8 cellular contexts compared by ENCODE assay signal in the genomic region with DNA sequence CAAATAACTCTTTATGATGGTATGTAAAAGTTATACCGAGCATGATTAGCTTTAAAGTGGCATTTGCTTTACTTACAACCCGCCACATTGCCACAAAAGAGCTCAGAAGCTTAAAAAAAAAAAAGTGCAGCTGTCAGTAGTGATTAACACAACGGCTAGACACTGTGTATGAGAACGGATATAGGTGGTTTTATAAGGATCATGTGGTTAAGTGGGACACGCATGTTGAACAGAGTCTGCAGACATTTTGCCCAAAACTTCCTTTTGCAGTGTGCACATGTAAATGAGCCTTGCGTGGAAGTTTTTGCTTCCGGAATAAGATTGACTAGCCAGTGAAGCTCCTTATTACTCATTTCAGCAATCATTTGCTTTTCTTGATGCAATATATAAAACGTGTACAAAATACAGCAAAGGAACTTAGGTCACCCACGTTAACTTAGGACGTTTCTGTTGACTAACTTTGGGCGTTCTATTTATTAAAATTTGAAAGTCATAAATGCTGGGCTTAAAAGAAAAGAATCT. TPM values are rescaled to one million over a fixed set of nuclear protein-coding genes. Genes with fewer than 3 reads are reported as not detected.
DNase-seq lines count a peak whose midpoint lies in the region; ATAC-seq and TF ChIP-seq lines count a peak whose summit lies in the region.

No MANE protein-coding gene starts in this region.

- H3K9me3 Mint-ChIP-seq in GM23338: no peaks in the 10 kb centered on the region

- H3K9me2 ChIP-seq in GM23338 (ENCODE audit: insufficient read depth): no peaks in the 10 kb centered on the region

- H3K4me1 Mint-ChIP-seq in GM23338: peaks cover 11% of the 10 kb centered on the region

- H3K36me3 Mint-ChIP-seq in GM23338 (ENCODE audit: low read depth): no peaks in the 10 kb centered on the region

- no peak overlapping the region for H3K4me3 Mint-ChIP-seq in GM23338

- H3K4me3 ChIP-seq in AG10803 (ENCODE audit: low read length): no peak overlapping the region
- no peak overlapping the region for H3K4me3 ChIP-seq in skeletal muscle cell (ENCODE audit: low read depth, low read length)
- H3K4me3 ChIP-seq in GM23338: no peak overlapping the region

- TF ChIP-seq CTCF in AG10803 (conservative IDR thresholded peaks at IDR 0.05; ENCODE audit: low read length): no peak
- no peak for TF ChIP-seq CTCF in GM23338 (conservative IDR thresholded peaks at IDR 0.05; ENCODE audit: low read depth in 2 of 2)

- no peak overlapping the region for H3K27ac ChIP-seq in GM23338 (ENCODE audit: low read depth)

- H3K36me3 ChIP-seq in GM23338 (ENCODE audit: insufficient read depth): no peaks in the 10 kb centered on the region

- H3K4me2 ChIP-seq in GM23338: no peak overlapping the region

- H3K27me3 ChIP-seq in GM23338 (ENCODE audit: insufficient read depth): no peaks in the 10 kb centered on the region

- no peaks in the 10 kb centered on the region for H3F3A ChIP-seq in GM23338 (replicated peaks; ENCODE audit: low read depth)

- H3K27ac Mint-ChIP-seq in GM23338: no peak overlapping the region; the same call in 1 of the 2 replicates

- no peak overlapping the region for H2AFZ ChIP-seq in GM23338

- H3K27me3 Mint-ChIP-seq in GM23338 (ENCODE audit: insufficient read depth, low read depth, poor library complexity): no peaks in the 10 kb centered on the region

- no peaks in the 10 kb centered on the region for H3K4me1 ChIP-seq in GM23338 (ENCODE audit: insufficient read depth)

- H3K79me2 ChIP-seq in GM23338 (replicated peaks; ENCODE audit: insufficient read depth): no peaks in the 10 kb centered on the region

- peak; percentile 36 for DNase-seq in AG10803 (ENCODE audit: low read depth)
- peak; percentile 13 for DNase-seq in GM19238 (ENCODE audit: insufficient read length, low spot score)
- DNase-seq in SW480 (ENCODE audit: low spot score): peak; percentile 51
- peak; percentile 29 for DNase-seq in cerebellar cortex (ENCODE audit: low spot score)
- peak; percentile 55 for DNase-seq in skeletal muscle cell (ENCODE audit: low read depth)
- DNase-seq in NCI-H526 treated with DMSO at 0.1 percent for 48 hours (lab: John Stamatoyannopoulos, UW): no peak
- no peak for DNase-seq in GM23338 (ENCODE audit: low spot score)

- H4K20me1 ChIP-seq in GM23338 (replicated peaks; ENCODE audit: insufficient read depth): no peaks in the 10 kb centered on the region

- peak; percentile 95 for ATAC-seq in HG03280 (IDR thresholded peaks at IDR 0.05; ENCODE audit: unreplicated experiment)
- no peak for ATAC-seq in GM23338

TF ChIP-seq in GM23338, 12 proteins besides CTCF, POLR2A, EP300 and RAD21 (continues in another document):
- no peak for TF ChIP-seq EZH2 (IDR thresholded peaks at IDR 0.05; ENCODE audit: low read depth, unreplicated experiment)
- no peak for TF ChIP-seq STAT1 (IDR thresholded peaks at IDR 0.05; ENCODE audit: unreplicated experiment)
- TF ChIP-seq JUNB (IDR thresholded peaks at IDR 0.05; ENCODE audit: unreplicated experiment): no peak
- TF ChIP-seq, protein P1, sequence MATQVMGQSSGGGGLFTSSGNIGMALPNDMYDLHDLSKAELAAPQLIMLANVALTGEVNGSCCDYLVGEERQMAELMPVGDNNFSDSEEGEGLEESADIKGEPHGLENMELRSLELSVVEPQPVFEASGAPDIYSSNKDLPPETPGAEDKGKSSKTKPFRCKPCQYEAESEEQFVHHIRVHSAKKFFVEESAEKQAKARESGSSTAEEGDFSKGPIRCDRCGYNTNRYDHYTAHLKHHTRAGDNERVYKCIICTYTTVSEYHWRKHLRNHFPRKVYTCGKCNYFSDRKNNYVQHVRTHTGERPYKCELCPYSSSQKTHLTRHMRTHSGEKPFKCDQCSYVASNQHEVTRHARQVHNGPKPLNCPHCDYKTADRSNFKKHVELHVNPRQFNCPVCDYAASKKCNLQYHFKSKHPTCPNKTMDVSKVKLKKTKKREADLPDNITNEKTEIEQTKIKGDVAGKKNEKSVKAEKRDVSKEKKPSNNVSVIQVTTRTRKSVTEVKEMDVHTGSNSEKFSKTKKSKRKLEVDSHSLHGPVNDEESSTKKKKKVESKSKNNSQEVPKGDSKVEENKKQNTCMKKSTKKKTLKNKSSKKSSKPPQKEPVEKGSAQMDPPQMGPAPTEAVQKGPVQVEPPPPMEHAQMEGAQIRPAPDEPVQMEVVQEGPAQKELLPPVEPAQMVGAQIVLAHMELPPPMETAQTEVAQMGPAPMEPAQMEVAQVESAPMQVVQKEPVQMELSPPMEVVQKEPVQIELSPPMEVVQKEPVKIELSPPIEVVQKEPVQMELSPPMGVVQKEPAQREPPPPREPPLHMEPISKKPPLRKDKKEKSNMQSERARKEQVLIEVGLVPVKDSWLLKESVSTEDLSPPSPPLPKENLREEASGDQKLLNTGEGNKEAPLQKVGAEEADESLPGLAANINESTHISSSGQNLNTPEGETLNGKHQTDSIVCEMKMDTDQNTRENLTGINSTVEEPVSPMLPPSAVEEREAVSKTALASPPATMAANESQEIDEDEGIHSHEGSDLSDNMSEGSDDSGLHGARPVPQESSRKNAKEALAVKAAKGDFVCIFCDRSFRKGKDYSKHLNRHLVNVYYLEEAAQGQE (IDR thresholded peaks at IDR 0.05; ENCODE audit: unreplicated experiment): no peak
- TF ChIP-seq ZNF114 (CRISPR knock-in tag; IDR thresholded peaks at IDR 0.05): no peak
- TF ChIP-seq, protein P2, sequence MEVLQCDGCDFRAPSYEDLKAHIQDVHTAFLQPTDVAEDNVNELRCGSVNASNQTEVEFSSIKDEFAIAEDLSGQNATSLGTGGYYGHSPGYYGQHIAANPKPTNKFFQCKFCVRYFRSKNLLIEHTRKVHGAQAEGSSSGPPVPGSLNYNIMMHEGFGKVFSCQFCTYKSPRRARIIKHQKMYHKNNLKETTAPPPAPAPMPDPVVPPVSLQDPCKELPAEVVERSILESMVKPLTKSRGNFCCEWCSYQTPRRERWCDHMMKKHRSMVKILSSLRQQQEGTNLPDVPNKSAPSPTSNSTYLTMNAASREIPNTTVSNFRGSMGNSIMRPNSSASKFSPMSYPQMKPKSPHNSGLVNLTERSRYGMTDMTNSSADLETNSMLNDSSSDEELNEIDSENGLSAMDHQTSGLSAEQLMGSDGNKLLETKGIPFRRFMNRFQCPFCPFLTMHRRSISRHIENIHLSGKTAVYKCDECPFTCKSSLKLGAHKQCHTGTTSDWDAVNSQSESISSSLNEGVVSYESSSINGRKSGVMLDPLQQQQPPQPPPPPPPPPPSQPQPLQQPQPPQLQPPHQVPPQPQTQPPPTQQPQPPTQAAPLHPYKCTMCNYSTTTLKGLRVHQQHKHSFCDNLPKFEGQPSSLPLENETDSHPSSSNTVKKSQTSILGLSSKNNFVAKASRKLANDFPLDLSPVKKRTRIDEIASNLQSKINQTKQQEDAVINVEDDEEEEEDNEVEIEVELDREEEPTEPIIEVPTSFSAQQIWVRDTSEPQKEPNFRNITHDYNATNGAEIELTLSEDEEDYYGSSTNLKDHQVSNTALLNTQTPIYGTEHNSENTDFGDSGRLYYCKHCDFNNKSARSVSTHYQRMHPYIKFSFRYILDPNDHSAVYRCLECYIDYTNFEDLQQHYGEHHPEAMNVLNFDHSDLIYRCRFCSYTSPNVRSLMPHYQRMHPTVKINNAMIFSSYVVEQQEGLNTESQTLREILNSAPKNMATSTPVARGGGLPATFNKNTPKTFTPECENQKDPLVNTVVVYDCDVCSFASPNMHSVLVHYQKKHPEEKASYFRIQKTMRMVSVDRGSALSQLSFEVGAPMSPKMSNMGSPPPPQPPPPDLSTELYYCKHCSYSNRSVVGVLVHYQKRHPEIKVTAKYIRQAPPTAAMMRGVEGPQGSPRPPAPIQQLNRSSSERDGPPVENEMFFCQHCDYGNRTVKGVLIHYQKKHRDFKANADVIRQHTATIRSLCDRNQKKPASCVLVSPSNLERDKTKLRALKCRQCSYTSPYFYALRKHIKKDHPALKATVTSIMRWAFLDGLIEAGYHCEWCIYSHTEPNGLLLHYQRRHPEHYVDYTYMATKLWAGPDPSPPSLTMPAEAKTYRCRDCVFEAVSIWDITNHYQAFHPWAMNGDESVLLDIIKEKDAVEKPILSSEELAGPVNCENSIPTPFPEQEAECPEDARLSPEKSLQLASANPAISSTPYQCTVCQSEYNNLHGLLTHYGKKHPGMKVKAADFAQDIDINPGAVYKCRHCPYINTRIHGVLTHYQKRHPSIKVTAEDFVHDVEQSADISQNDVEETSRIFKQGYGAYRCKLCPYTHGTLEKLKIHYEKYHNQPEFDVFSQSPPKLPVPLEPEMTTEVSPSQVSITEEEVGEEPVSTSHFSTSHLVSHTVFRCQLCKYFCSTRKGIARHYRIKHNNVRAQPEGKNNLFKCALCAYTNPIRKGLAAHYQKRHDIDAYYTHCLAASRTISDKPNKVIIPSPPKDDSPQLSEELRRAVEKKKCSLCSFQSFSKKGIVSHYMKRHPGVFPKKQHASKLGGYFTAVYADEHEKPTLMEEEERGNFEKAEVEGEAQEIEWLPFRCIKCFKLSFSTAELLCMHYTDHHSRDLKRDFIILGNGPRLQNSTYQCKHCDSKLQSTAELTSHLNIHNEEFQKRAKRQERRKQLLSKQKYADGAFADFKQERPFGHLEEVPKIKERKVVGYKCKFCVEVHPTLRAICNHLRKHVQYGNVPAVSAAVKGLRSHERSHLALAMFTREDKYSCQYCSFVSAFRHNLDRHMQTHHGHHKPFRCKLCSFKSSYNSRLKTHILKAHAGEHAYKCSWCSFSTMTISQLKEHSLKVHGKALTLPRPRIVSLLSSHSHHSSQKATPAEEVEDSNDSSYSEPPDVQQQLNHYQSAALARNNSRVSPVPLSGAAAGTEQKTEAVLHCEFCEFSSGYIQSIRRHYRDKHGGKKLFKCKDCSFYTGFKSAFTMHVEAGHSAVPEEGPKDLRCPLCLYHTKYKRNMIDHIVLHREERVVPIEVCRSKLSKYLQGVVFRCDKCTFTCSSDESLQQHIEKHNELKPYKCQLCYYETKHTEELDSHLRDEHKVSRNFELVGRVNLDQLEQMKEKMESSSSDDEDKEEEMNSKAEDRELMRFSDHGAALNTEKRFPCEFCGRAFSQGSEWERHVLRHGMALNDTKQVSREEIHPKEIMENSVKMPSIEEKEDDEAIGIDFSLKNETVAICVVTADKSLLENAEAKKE (CRISPR knock-in tag; IDR thresholded peaks at IDR 0.05): no peak
- TF ChIP-seq, protein P3, sequence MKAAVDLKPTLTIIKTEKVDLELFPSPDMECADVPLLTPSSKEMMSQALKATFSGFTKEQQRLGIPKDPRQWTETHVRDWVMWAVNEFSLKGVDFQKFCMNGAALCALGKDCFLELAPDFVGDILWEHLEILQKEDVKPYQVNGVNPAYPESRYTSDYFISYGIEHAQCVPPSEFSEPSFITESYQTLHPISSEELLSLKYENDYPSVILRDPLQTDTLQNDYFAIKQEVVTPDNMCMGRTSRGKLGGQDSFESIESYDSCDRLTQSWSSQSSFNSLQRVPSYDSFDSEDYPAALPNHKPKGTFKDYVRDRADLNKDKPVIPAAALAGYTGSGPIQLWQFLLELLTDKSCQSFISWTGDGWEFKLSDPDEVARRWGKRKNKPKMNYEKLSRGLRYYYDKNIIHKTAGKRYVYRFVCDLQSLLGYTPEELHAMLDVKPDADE (IDR thresholded peaks at IDR 0.05): no peak
- no peak for TF ChIP-seq CREB1 (CRISPR knock-in tag; IDR thresholded peaks at IDR 0.05; ENCODE audit: low read depth)
- TF ChIP-seq ZNF331 (CRISPR knock-in tag; IDR thresholded peaks at IDR 0.05; ENCODE audit: low read depth): no peak

RNA-seq across cellular contexts. Expression of a gene that starts 58.7 kb away (rescaled TPM):
- not detected in 2 replicates for total RNA-seq in GM23338 (2014; rRNA removed; shearing (Covaris generic))
- not detected in 2 replicates for polyA plus RNA-seq in GM23338 (2016; fragmentation: Nextera tagmentation; extraction: Ambion mirVana)

Comparison
In these comparisons a context has a peak if more than half of its experiments do, and no peak if none do; other contexts are left out.
1. DNase-seq: peak in AG10803 (single experiment), GM19238 (single experiment), SW480 (single experiment), cerebellar cortex (single experiment) and skeletal muscle cell (single experiment); none in NCI-H526 treated with DMSO at 0.1 percent for 48 hours (single experiment) and GM23338 (single experiment).